16 cellular contexts compared by ENCODE assay signal in genomic region chr1:2283991-2284895, GRCh38. TPM values are rescaled to one million over a fixed set of nuclear protein-coding genes. Genes with fewer than 3 reads are reported as not detected.
DNase-seq lines count a peak whose midpoint lies in the region; ATAC-seq and TF ChIP-seq lines count a peak whose summit lies in the region.
"Had no signal": no experiment of that assay in that cellular context is flagged by ENCODE, and none has a peak within 500 bp of the region (broad histone marks: within the 10 kb centered on the region; RNA-seq: fewer than 3 reads in every experiment).

No MANE protein-coding gene starts in this region.

- no peaks in the 10 kb centered on the region for H3K27me3 Mint-ChIP-seq in activated naive CD8-positive, alpha-beta T cell treated with anti-CD3 and anti-CD28 coated beads for 36 hours
- no peaks in the 10 kb centered on the region for H3K27me3 Mint-ChIP-seq in activated naive CD8-positive, alpha-beta T cell treated with anti-CD3 and anti-CD28 coated beads, Interleukin-2, amount 50 U/mL, for 24 hours
- no peaks in the 10 kb centered on the region for H3K27me3 Mint-ChIP-seq in nephron progenitor cell (ENCODE audit: low read depth, poor library complexity)
- H3K27me3 Mint-ChIP-seq in type B pancreatic cell = no peaks in the 10 kb centered on the region
- H3K27me3 Mint-ChIP-seq: activated CD4-positive, alpha-beta memory T cell treated with anti-CD3 and anti-CD28 coated beads, Interleukin-2, amount 10 ng/mL, durations not matched to agents 7 days and 5 days had no signal

- peaks cover 17% of the 10 kb centered on the region for H3K36me3 Mint-ChIP-seq in activated naive CD8-positive, alpha-beta T cell treated with anti-CD3 and anti-CD28 coated beads for 36 hours
- peaks cover 2% of the 10 kb centered on the region for H3K36me3 Mint-ChIP-seq in activated naive CD8-positive, alpha-beta T cell treated with anti-CD3 and anti-CD28 coated beads, Interleukin-2, amount 50 U/mL, for 24 hours (ENCODE audit: low read depth)
- H3K36me3 Mint-ChIP-seq in nephron progenitor cell (ENCODE audit: low read depth) (peaks cover 25% of the 10 kb centered on the region), type B pancreatic cell (no peaks in the 10 kb centered on the region)
- H3K36me3 Mint-ChIP-seq: immature natural killer cell had no signal

- H3K9me3 Mint-ChIP-seq in activated naive CD8-positive, alpha-beta T cell treated with anti-CD3 and anti-CD28 coated beads for 36 hours = no peaks in the 10 kb centered on the region
- no peaks in the 10 kb centered on the region for H3K9me3 Mint-ChIP-seq in activated naive CD8-positive, alpha-beta T cell treated with anti-CD3 and anti-CD28 coated beads, Interleukin-2, amount 50 U/mL, for 24 hours
- H3K9me3 Mint-ChIP-seq in nephron progenitor cell (peaks cover 9% of the 10 kb centered on the region), type B pancreatic cell (no peaks in the 10 kb centered on the region)
- H3K9me3 Mint-ChIP-seq: activated T-cell treated with anti-CD3 and anti-CD28 coated beads, Interleukin-2, amount 50 U/mL, for 72 hours; immature natural killer cell had no signal

- no peak for DNase-seq in activated naive CD8-positive, alpha-beta T cell treated with anti-CD3 and anti-CD28 coated beads for 36 hours
- DNase-seq in activated naive CD8-positive, alpha-beta T cell treated with anti-CD3 and anti-CD28 coated beads, Interleukin-2, amount 50 U/mL, for 24 hours = no peak
- no peak for DNase-seq in left cardiac atrium
- DNase-seq in nephron progenitor cell = no peak
- DNase-seq in type B pancreatic cell (ENCODE audit: extremely low spot score, unreplicated experiment) = no peak
- DNase-seq in GM13977 (ENCODE audit: low spot score) = no peak
- DNase-seq: activated CD4-positive, alpha-beta memory T cell treated with anti-CD3 and anti-CD28 coated beads, Interleukin-2, amount 10 ng/mL, durations not matched to agents 7 days and 5 days; activated T-cell treated with anti-CD3 and anti-CD28 coated beads, Interleukin-2, amount 50 U/mL, for 72 hours; DMS79 treated with DMSO at 0.1 percent for 48 hours; immature natural killer cell; NCI-H2081 treated with DMSO at 0.1 percent for 48 hours; NCI-H524 treated with DMSO at 0.1 percent for 48 hours; PC-3 had no signal

- TF ChIP-seq CTCF in nephron progenitor cell (IDR thresholded peaks at IDR 0.05) = no peak
- TF ChIP-seq CTCF in type B pancreatic cell (conservative IDR thresholded peaks at IDR 0.05) = no peak
- no peak for TF ChIP-seq CTCF in GM13977 (IDR thresholded peaks at IDR 0.05; ENCODE audit: extremely low read depth, insufficient read depth, missing control alignments)

- intact Hi-C loops in left cardiac atrium (cut with DNase I) = no loop called here

- no peak for ATAC-seq in activated naive CD8-positive, alpha-beta T cell treated with anti-CD3 and anti-CD28 coated beads, Interleukin-2, amount 50 U/mL, for 24 hours
- ATAC-seq in left cardiac atrium = peak; percentile 7 to 16
- ATAC-seq in GM21390 (IDR thresholded peaks at IDR 0.05; ENCODE audit: unreplicated experiment) = no peak
- no peak for ATAC-seq in HG03196 (IDR thresholded peaks at IDR 0.05; ENCODE audit: unreplicated experiment)
- ATAC-seq: activated T-cell treated with anti-CD3 and anti-CD28 coated beads, Interleukin-2, amount 50 U/mL, for 72 hours; SK-N-SH treated with all-trans-retinoic acid at 6 μM for 48 hours had no signal

- H3K27ac Mint-ChIP-seq in activated naive CD8-positive, alpha-beta T cell treated with anti-CD3 and anti-CD28 coated beads for 36 hours = peak overlapping the region; percentile 20
- H3K27ac Mint-ChIP-seq in activated naive CD8-positive, alpha-beta T cell treated with anti-CD3 and anti-CD28 coated beads, Interleukin-2, amount 50 U/mL, for 24 hours = no peak overlapping the region
- H3K27ac Mint-ChIP-seq in nephron progenitor cell = peak overlapping the region; percentile 97
- H3K27ac Mint-ChIP-seq in type B pancreatic cell = peak overlapping the region; percentile 39
- H3K27ac Mint-ChIP-seq: activated CD4-positive, alpha-beta memory T cell treated with anti-CD3 and anti-CD28 coated beads, Interleukin-2, amount 10 ng/mL, durations not matched to agents 7 days and 5 days; activated T-cell treated with anti-CD3 and anti-CD28 coated beads, Interleukin-2, amount 50 U/mL, for 72 hours; immature natural killer cell had no signal

- no peak overlapping the region for H3K4me3 Mint-ChIP-seq in activated naive CD8-positive, alpha-beta T cell treated with anti-CD3 and anti-CD28 coated beads for 36 hours
- no peak overlapping the region for H3K4me3 Mint-ChIP-seq in activated naive CD8-positive, alpha-beta T cell treated with anti-CD3 and anti-CD28 coated beads, Interleukin-2, amount 50 U/mL, for 24 hours
- H3K4me3 Mint-ChIP-seq in nephron progenitor cell (no peak overlapping the region), type B pancreatic cell (no peak overlapping the region)
- H3K4me3 Mint-ChIP-seq: activated CD4-positive, alpha-beta memory T cell treated with anti-CD3 and anti-CD28 coated beads, Interleukin-2, amount 10 ng/mL, durations not matched to agents 7 days and 5 days; activated T-cell treated with anti-CD3 and anti-CD28 coated beads, Interleukin-2, amount 50 U/mL, for 72 hours; immature natural killer cell had no signal

- in situ Hi-C loops in GM13977 (cut with MboI; ENCODE audit: low pct_unique_long_range_greater_than_20kb, low sequenced_read_pairs, unreplicated experiment) = no loop called here

- H3K4me1 Mint-ChIP-seq in activated naive CD8-positive, alpha-beta T cell treated with anti-CD3 and anti-CD28 coated beads for 36 hours = peaks cover 25% of the 10 kb centered on the region
- H3K4me1 Mint-ChIP-seq in activated naive CD8-positive, alpha-beta T cell treated with anti-CD3 and anti-CD28 coated beads, Interleukin-2, amount 50 U/mL, for 24 hours = peaks cover 33% of the 10 kb centered on the region
- H3K4me1 Mint-ChIP-seq in nephron progenitor cell = peaks cover 46% of the 10 kb centered on the region
- H3K4me1 Mint-ChIP-seq in type B pancreatic cell (ENCODE audit: unreplicated experiment) = peaks cover 10% of the 10 kb centered on the region

RNA-seq across cellular contexts. Expression of gene SKI, which starts 56.1 kb away (rescaled TPM):
- 10 to 100 TPM; 25.4 to 27.3 TPM for total RNA-seq in activated naive CD8-positive, alpha-beta T cell treated with anti-CD3 and anti-CD28 coated beads for 36 hours
- 10 to 100 TPM; 47.1 to 66.9 TPM for total RNA-seq in left cardiac atrium
- total RNA-seq in type B pancreatic cell (ENCODE audit: low replicate concordance) = 52.7 and 55.7 TPM in 2 replicates

Comparison
In these comparisons a context has a peak if more than half of its experiments do, and no peak if none do; other contexts are left out.
1. ATAC-seq: peak in left cardiac atrium (2 of 2); none in activated naive CD8-positive, alpha-beta T cell treated with anti-CD3 and anti-CD28 coated beads, Interleukin-2, amount 50 U/mL, for 24 hours (single experiment), GM21390 (single experiment) and HG03196 (single experiment).